In genomic region chr11:16160146-16160545, GRCh38 we compare ENCODE assay signal across 23 cellular contexts.
DNase-seq lines count a peak whose midpoint lies in the region; ATAC-seq and TF ChIP-seq lines count a peak whose summit lies in the region.
"Had no signal": no experiment of that assay in that cellular context is flagged by ENCODE, and none has a peak within 500 bp of the region (broad histone marks: within the 10 kb centered on the region; RNA-seq: fewer than 3 reads in every experiment).

No MANE protein-coding gene starts in this region.

- no peaks in the 10 kb centered on the region for H3K36me3 Mint-ChIP-seq in activated CD4-positive, alpha-beta memory T cell treated with anti-CD3 and anti-CD28 coated beads, Interleukin-2, amount 10 ng/mL, durations not matched to agents 7 days and 5 days (ENCODE audit: low read depth)
- H3K36me3 Mint-ChIP-seq: CD4-positive, CD25-positive, alpha-beta regulatory T cell had no signal

- intact Hi-C loops in body of pancreas (cut with DNase I) = no loop called here

- H3K27ac Mint-ChIP-seq in activated CD4-positive, alpha-beta memory T cell treated with anti-CD3 and anti-CD28 coated beads, Interleukin-2, amount 10 ng/mL, durations not matched to agents 7 days and 5 days = no peak overlapping the region
- H3K27ac Mint-ChIP-seq: CD4-positive, CD25-positive, alpha-beta regulatory T cell; GM23338 had no signal

- TF ChIP-seq CTCF in fibroblast of villous mesenchyme (IDR thresholded peaks at IDR 0.05; ENCODE audit: insufficient read depth, low read depth, low read length) (no peak), body of pancreas (IDR thresholded peaks at IDR 0.05) (no peak)

- H3K4me3 ChIP-seq in fibroblast of villous mesenchyme (ENCODE audit: low read depth, low read length) (no peak overlapping the region), body of pancreas (no peak overlapping the region)
- H3K4me3 ChIP-seq: BLaER1, GM23338, HAP-1 had no signal

- H3K9me3 ChIP-seq in body of pancreas = no peaks in the 10 kb centered on the region
- H3K9me3 ChIP-seq: BLaER1, HAP-1 had no signal

- no peak overlapping the region for H3K27ac ChIP-seq in body of pancreas
- H3K27ac ChIP-seq: BLaER1 had no signal

- no peak for TF ChIP-seq POLR2A in body of pancreas (IDR thresholded peaks at IDR 0.05)

- CTCF ChIA-PET in HEK293T (lab: Yijun Ruan, JAX) = no interaction called here
- CTCF ChIA-PET in activated CD4-positive, alpha-beta memory T cell treated with anti-CD3 and anti-CD28 coated beads, Interleukin-2, amount 10 ng/mL, durations not matched to agents 7 days and 5 days (lab: Charles Lee) = no interaction called here

- 94 to 96% methylated on average over 1 of the region's 1 CpG for WGBS in body of pancreas, 2 donors

- H3K4me1 Mint-ChIP-seq in activated CD4-positive, alpha-beta memory T cell treated with anti-CD3 and anti-CD28 coated beads, Interleukin-2, amount 10 ng/mL, durations not matched to agents 7 days and 5 days = no peaks in the 10 kb centered on the region
- H3K4me1 Mint-ChIP-seq: CD4-positive, CD25-positive, alpha-beta regulatory T cell; GM23338 had no signal

- H3K27me3 Mint-ChIP-seq in activated CD4-positive, alpha-beta memory T cell treated with anti-CD3 and anti-CD28 coated beads, Interleukin-2, amount 10 ng/mL, durations not matched to agents 7 days and 5 days = no peaks in the 10 kb centered on the region
- H3K27me3 Mint-ChIP-seq: CD4-positive, CD25-positive, alpha-beta regulatory T cell had no signal

- no peak for ATAC-seq in body of pancreas
- ATAC-seq: GM23338, PC-3 had no signal

- H3K9me3 Mint-ChIP-seq in activated CD4-positive, alpha-beta memory T cell treated with anti-CD3 and anti-CD28 coated beads, Interleukin-2, amount 10 ng/mL, durations not matched to agents 7 days and 5 days = peaks cover 2% of the 10 kb centered on the region
- H3K9me3 Mint-ChIP-seq: GM23338 had no signal

- H3K36me3 ChIP-seq in body of pancreas (replicated peaks in 1 of 2; ENCODE audit: insufficient read depth in 1 of 2, low read depth in 2 of 2) = no peaks in the 10 kb centered on the region
- H3K36me3 ChIP-seq: BLaER1, HAP-1 had no signal

- no peaks in the 10 kb centered on the region for H3K27me3 ChIP-seq in body of pancreas
- H3K27me3 ChIP-seq: BLaER1 had no signal

- no peak overlapping the region for H3K4me3 Mint-ChIP-seq in activated CD4-positive, alpha-beta memory T cell treated with anti-CD3 and anti-CD28 coated beads, Interleukin-2, amount 10 ng/mL, durations not matched to agents 7 days and 5 days
- H3K4me3 Mint-ChIP-seq: CD4-positive, CD25-positive, alpha-beta regulatory T cell; GM23338 had no signal

- H3K4me1 ChIP-seq in body of pancreas = peaks cover 7% of the 10 kb centered on the region
- H3K4me1 ChIP-seq: BLaER1, HAP-1 had no signal

- DNase-seq in NCI-H748 (lab: John Stamatoyannopoulos, UW; ENCODE audit: unreplicated experiment) (peak; percentile 56), NCI-H748 treated with DMSO at 0.1 percent for 48 hours (lab: John Stamatoyannopoulos, UW) (no peak), HEK293T (ENCODE audit: extremely low spot score) (peak; percentile 22), NCI-H2227 treated with DMSO at 0.1 percent for 48 hours (lab: John Stamatoyannopoulos, UW) (peak; percentile 75), fibroblast of villous mesenchyme (ENCODE audit: low read depth) (peak; percentile 33), body of pancreas (no peak)
- DNase-seq in activated CD4-positive, alpha-beta memory T cell treated with anti-CD3 and anti-CD28 coated beads, Interleukin-2, amount 10 ng/mL, durations not matched to agents 7 days and 5 days = no peak
- DNase-seq in stimulated activated CD4-positive, alpha-beta T cell treated with anti-CD3 and anti-CD28 coated beads, Interleukin-2, amount 100 ng/mL, for 48 hours = no peak
- DNase-seq: CD4-positive, CD25-positive, alpha-beta regulatory T cell; IMR-90; KG1; MM.1S; NCI-H1048; NCI-H1436; NCI-H1930; NCI-H345; NCI-H526 treated with DMSO at 0.1 percent for 48 hours; NK-92 treated with Interleukin-12 subunit alpha and Interleukin-12 subunit beta, amount 100 ng/mL, for 24 hours; PC-3; T-helper 2 cell had no signal

- POLR2A ChIA-PET in HEK293T (lab: Yijun Ruan, JAX) = no interaction called here
- POLR2A ChIA-PET in activated CD4-positive, alpha-beta memory T cell treated with anti-CD3 and anti-CD28 coated beads, Interleukin-2, amount 10 ng/mL, durations not matched to agents 7 days and 5 days (lab: Charles Lee) = no interaction called here

TF ChIP-seq in HEK293T, 16 proteins besides CTCF, POLR2A, EP300 and RAD21:
- TF ChIP-seq SP1 (IDR thresholded peaks at IDR 0.05) = no peak
- no peak for TF ChIP-seq L3MBTL2 (conservative IDR thresholded peaks at IDR 0.05)
- no peak for TF ChIP-seq NFRKB (IDR thresholded peaks at IDR 0.05)
- no peak for TF ChIP-seq FOXA1 (IDR thresholded peaks at IDR 0.05)
- no peak for TF ChIP-seq BHLHE40 (IDR thresholded peaks at IDR 0.05; ENCODE audit: borderline replicate concordance)

Comparison
In these comparisons a context has a peak if more than half of its experiments do, and no peak if none do; other contexts are left out.
1. DNase-seq: peak in NCI-H748 (single experiment), HEK293T (single experiment), NCI-H2227 treated with DMSO at 0.1 percent for 48 hours (single experiment) and fibroblast of villous mesenchyme (single experiment); none in NCI-H748 treated with DMSO at 0.1 percent for 48 hours (single experiment), activated CD4-positive, alpha-beta memory T cell treated with anti-CD3 and anti-CD28 coated beads, Interleukin-2, amount 10 ng/mL, durations not matched to agents 7 days and 5 days (single experiment), stimulated activated CD4-positive, alpha-beta T cell treated with anti-CD3 and anti-CD28 coated beads, Interleukin-2, amount 100 ng/mL, for 48 hours (0 of 2) and body of pancreas (0 of 4).